ENCODE assay signal across 24 cellular contexts in genomic region chr11:114276077-114276476, GRCh38. TPM values are rescaled to one million over a fixed set of nuclear protein-coding genes. Genes with fewer than 3 reads are reported as not detected.
"Had no signal": no experiment of that assay in that cellular context is flagged by ENCODE, and none has a peak within 500 bp of the region (broad histone marks: within the 10 kb centered on the region; RNA-seq: fewer than 3 reads in every experiment).

No MANE protein-coding gene starts in this region.

- H3K27ac ChIP-seq: colonic mucosa, gastrocnemius medialis, hepatocyte, neutrophil, parathyroid adenoma, prostate gland, suprapubic skin, transverse colon had no signal

- H3K4me3 ChIP-seq: colonic mucosa, gastrocnemius medialis, hepatocyte, lung, mucosa of descending colon, prostate gland, right atrium auricular region, smooth muscle cell, suprapubic skin, transverse colon had no signal

- H3K9me3 ChIP-seq: colonic mucosa, gastrocnemius medialis, mucosa of descending colon, neutrophil, prostate gland, right atrium auricular region, suprapubic skin, transverse colon had no signal

- H3K36me3 ChIP-seq: colonic mucosa, gastrocnemius medialis, neutrophil, prostate gland, right atrium auricular region, suprapubic skin, transverse colon had no signal

- H3K27me3 ChIP-seq: colonic mucosa, gastrocnemius medialis, right atrium auricular region had no signal

- DNase-seq: colonic mucosa; dermis blood vessel endothelial cell; effector memory CD8-positive, alpha-beta T cell; foreskin fibroblast; gastrocnemius medialis; kidney glomerular epithelial cell; mucosa of descending colon; naive B cell; stimulated activated CD4-positive, alpha-beta T cell treated with anti-CD3 and anti-CD28 coated beads, Interleukin-12 subunit alpha, Interleukin-12 subunit beta, amount 100 ng/mL, for 4 hours; stimulated activated CD4-positive, alpha-beta T cell treated with anti-CD3 and anti-CD28 coated beads, Interleukin-1b, Interleukin-23, amount 100 ng/mL, for 48 hours; stimulated activated CD4-positive, alpha-beta T cell treated with anti-CD3 and anti-CD28 coated beads, Interleukin-4, amount 100 ng/mL, for 1 hour; stimulated activated CD8-positive, alpha-beta memory T cell treated with anti-CD3 and anti-CD28 coated beads, Interleukin-4, amount 100 ng/mL, for 48 hours; stimulated activated naive CD4-positive, alpha-beta T cell; stimulated activated naive CD8-positive, alpha-beta T cell treated with anti-CD3 and anti-CD28 coated beads, Interleukin-15, amount 100 ng/mL, for 72 hours; transverse colon had no signal

- H3K4me1 ChIP-seq: colonic mucosa, parathyroid adenoma had no signal

RNA-seq across cellular contexts. Expression of gene NNMT, which starts 20.1 kb away (rescaled TPM):
- total RNA-seq: natural killer cell treated with Interleukin-12 subunit alpha and Interleukin-12 subunit beta and Interleukin-15 and Interleukin-18, amount 100 ng/mL, for 72 hours had no signal
